Comparison of ENCODE assay signal across 8 cellular contexts in the genomic region with DNA sequence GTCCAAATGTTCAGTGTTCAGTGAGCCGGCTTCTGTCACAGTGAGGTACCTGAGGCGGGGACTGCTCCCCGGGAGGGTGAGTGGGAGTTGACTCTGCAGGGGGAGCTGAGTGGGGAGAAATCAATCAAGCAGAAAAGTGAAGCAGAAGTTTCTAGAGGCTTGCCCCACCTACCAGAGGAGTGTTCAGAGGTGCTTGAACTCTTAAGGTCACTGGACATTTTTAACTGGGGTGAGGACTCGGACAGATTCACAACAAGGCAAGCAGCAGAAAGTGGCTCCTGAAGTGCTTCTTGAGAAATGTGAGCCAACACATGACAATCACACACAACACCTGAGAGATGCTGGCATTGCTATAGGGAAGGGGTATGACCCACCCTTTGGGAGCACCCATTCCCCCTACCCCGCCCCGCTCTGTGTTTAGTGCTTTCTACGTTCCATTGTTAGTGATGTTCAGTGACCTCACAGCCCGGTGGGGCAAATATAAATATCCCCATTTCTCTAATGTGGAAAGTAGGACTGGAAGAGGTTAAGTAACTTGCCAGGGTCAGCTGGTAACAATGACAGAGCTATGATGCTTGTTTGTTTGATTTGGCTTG. TPM values are rescaled to one million over a fixed set of nuclear protein-coding genes. Genes with fewer than 3 reads are reported as not detected.
DNase-seq lines count a peak whose midpoint lies in the region; ATAC-seq and TF ChIP-seq lines count a peak whose summit lies in the region.

No MANE protein-coding gene starts in this region.

- TF ChIP-seq EP300 in transverse colon (IDR thresholded peaks at IDR 0.05; ENCODE audit: low read depth), result no peak

- H3K36me3 Mint-ChIP-seq in activated T-cell treated with anti-CD3 and anti-CD28 coated beads, Interleukin-2, amount 50 U/mL, for 24 hours (ENCODE audit: low read depth), result no peaks in the 10 kb centered on the region
- H3K36me3 Mint-ChIP-seq in activated CD8-positive, alpha-beta T cell treated with anti-CD3 and anti-CD28 coated beads for 36 hours (ENCODE audit: low read depth), result no peaks in the 10 kb centered on the region

- no peaks in the 10 kb centered on the region for H3K27me3 Mint-ChIP-seq in activated T-cell treated with anti-CD3 and anti-CD28 coated beads, Interleukin-2, amount 50 U/mL, for 24 hours
- no peaks in the 10 kb centered on the region for H3K27me3 Mint-ChIP-seq in activated CD8-positive, alpha-beta T cell treated with anti-CD3 and anti-CD28 coated beads for 36 hours

- H3K9me3 Mint-ChIP-seq in activated T-cell treated with anti-CD3 and anti-CD28 coated beads, Interleukin-2, amount 50 U/mL, for 24 hours, result no peaks in the 10 kb centered on the region
- peaks cover 4% of the 10 kb centered on the region for H3K9me3 Mint-ChIP-seq in activated CD8-positive, alpha-beta T cell treated with anti-CD3 and anti-CD28 coated beads for 36 hours

- WGBS in transverse colon (ENCODE audit: low coverage in 1 of 2), 2 donors, result 82 to 87% methylated on average over 4 to 8 of the region's 8 CpGs

- POLR2A ChIA-PET in activated CD8-positive, alpha-beta T cell treated with anti-CD3 and anti-CD28 coated beads for 36 hours (lab: Charles Lee), result interaction anchor here (0.7 to 2.8 kb wide), 3 partner anchors 13 to 61 kb away, joined by 3 to 15 read pairs (median 5); no protein-coding TSS in a partner anchor

- intact Hi-C loops in activated CD8-positive, alpha-beta T cell treated with anti-CD3 and anti-CD28 coated beads for 36 hours (cut with micrococcal nuclease), result loop anchor here (2.0 to 5.0 kb wide), 2 partner anchors 46 to 77 kb away; no protein-coding TSS in a partner anchor
- intact Hi-C loops in transverse colon (cut with DNase I; ENCODE audit: low total_unique reads), result no loop called here

- H3K4me3 Mint-ChIP-seq in activated T-cell treated with anti-CD3 and anti-CD28 coated beads, Interleukin-2, amount 50 U/mL, for 24 hours, result peak overlapping the region; percentile 83
- peak overlapping the region; percentile 80 for H3K4me3 Mint-ChIP-seq in activated CD8-positive, alpha-beta T cell treated with anti-CD3 and anti-CD28 coated beads for 36 hours

- H3K27ac Mint-ChIP-seq in activated T-cell treated with anti-CD3 and anti-CD28 coated beads, Interleukin-2, amount 50 U/mL, for 24 hours, result peak overlapping the region; percentile 88
- H3K27ac Mint-ChIP-seq in activated CD8-positive, alpha-beta T cell treated with anti-CD3 and anti-CD28 coated beads for 36 hours, result peak overlapping the region; percentile 92

- CTCF ChIA-PET in activated CD8-positive, alpha-beta T cell treated with anti-CD3 and anti-CD28 coated beads for 36 hours (lab: Charles Lee), result interaction anchor here (0.6 to 6.4 kb wide), 22 partner anchors 8 to 251 kb away, joined by 3 to 54 read pairs (median 5); no protein-coding TSS in a partner anchor

- in situ Hi-C loops in transverse colon (cut with MboI; ENCODE audit: low pct_ligation_motif_present in 1 of 4, low pct_unique_long_range_greater_than_20kb in 1 of 4, low sequenced_read_pairs in 3 of 4), result loop anchor here in 2 of 4 donors (10.0 to 25.0 kb wide), 2 partner anchors 83 to 156 kb away; no protein-coding TSS in a partner anchor

- peaks cover 10 to 37% (median 22%) of the 10 kb centered on the region in 4 donors for H3K4me1 ChIP-seq in transverse colon

- no peak for TF ChIP-seq CTCF in activated CD8-positive, alpha-beta T cell treated with anti-CD3 and anti-CD28 coated beads for 36 hours (IDR thresholded peaks at IDR 0.05)
- TF ChIP-seq CTCF in transverse colon (IDR thresholded peaks at IDR 0.05), result no peak

- H3K4me3 ChIP-seq in transverse colon, result no peak overlapping the region

- H3K9me3 ChIP-seq in transverse colon, result no peaks in the 10 kb centered on the region

- no peaks in the 10 kb centered on the region for H3K36me3 ChIP-seq in transverse colon

- no peak for TF ChIP-seq POLR2A in transverse colon (IDR thresholded peaks at IDR 0.05)

- H3K27ac ChIP-seq in transverse colon, result peak overlapping the region; percentile 83 to 88 (median 86)

- ATAC-seq in activated CD8-positive, alpha-beta T cell treated with anti-CD3 and anti-CD28 coated beads for 36 hours, result no peak
- ATAC-seq in HG02678 (IDR thresholded peaks at IDR 0.05; ENCODE audit: unreplicated experiment) (no peak), GM21447 (IDR thresholded peaks at IDR 0.05; ENCODE audit: unreplicated experiment) (no peak)

- H3K4me1 Mint-ChIP-seq in activated T-cell treated with anti-CD3 and anti-CD28 coated beads, Interleukin-2, amount 50 U/mL, for 24 hours (ENCODE audit: low read depth), result peaks cover 44% of the 10 kb centered on the region
- H3K4me1 Mint-ChIP-seq in activated CD8-positive, alpha-beta T cell treated with anti-CD3 and anti-CD28 coated beads for 36 hours (ENCODE audit: low read depth), result peaks cover 40% of the 10 kb centered on the region

- DNase-seq in activated T-cell treated with anti-CD3 and anti-CD28 coated beads, Interleukin-2, amount 50 U/mL, for 24 hours, result no peak
- no peak for DNase-seq in activated T-cell treated with anti-CD3 and anti-CD28 coated beads, Interleukin-2, amount 50 U/mL, for 48 hours
- DNase-seq in activated CD8-positive, alpha-beta T cell treated with anti-CD3 and anti-CD28 coated beads for 36 hours, result no peak
- DNase-seq in left kidney (ENCODE audit: low read depth, low spot score) (peak; percentile 77), transverse colon (no peak), NCI-H2196 treated with DMSO at 0.1 percent for 48 hours (lab: John Stamatoyannopoulos, UW; ENCODE audit: unreplicated experiment) (no peak)

- no peaks in the 10 kb centered on the region for H3K27me3 ChIP-seq in transverse colon

RNA-seq across cellular contexts. Expression of gene AKAP13, which starts 48.6 kb away (rescaled TPM):
- total RNA-seq in activated CD8-positive, alpha-beta T cell treated with anti-CD3 and anti-CD28 coated beads for 36 hours, result 10 to 100 TPM; 79.1 to 79.5 TPM
- total RNA-seq in transverse colon, result 100 to 1,000 TPM; 206 to 291 (median 214) TPM
